Comparison of ENCODE assay signal across 22 cellular contexts in genomic region chr14:32590157-32590556, GRCh38.
"Had no signal": no experiment of that assay in that cellular context is flagged by ENCODE, and none has a peak within 500 bp of the region (broad histone marks: within the 10 kb centered on the region; RNA-seq: fewer than 3 reads in every experiment).

No MANE protein-coding gene starts in this region.

- H3K27ac ChIP-seq: SK-N-MC had no signal

- DNase-seq: activated B cell treated with CpG ODN at 0.5 μM for 24 hours; activated CD4-positive, alpha-beta T cell treated with anti-CD3 and anti-CD28 coated beads for 1 hour; activated CD4-positive, alpha-beta T cell treated with anti-CD3 and anti-CD28 coated beads, Interleukin-2, amount 10 ng/mL, durations not matched to agents 24 days and 14 days; activated CD4-positive, alpha-beta T cell treated with anti-CD3 and anti-CD28 coated beads, Interleukin-2, amount 50 U/mL, for 48 hours; activated CD8-positive, alpha-beta memory T cell treated with anti-CD3 and anti-CD28 coated beads, Interleukin-2, amount 10 ng/mL, durations not matched to agents 7 days and 5 days; activated effector memory CD4-positive, alpha-beta T cell treated with anti-CD3 and anti-CD28 coated beads, Interleukin-2, amount 50 U/mL, for 16 hours; activated naive CD4-positive, alpha-beta T cell treated with Interleukin-2 at 50 U/mL for 16 hours; activated naive CD8-positive, alpha-beta T cell treated with anti-CD3 and anti-CD28 coated beads, Interleukin-2, amount 50 U/mL, for 24 hours; activated T-cell treated with anti-CD3 and anti-CD28 coated beads, Interleukin-2, amount 50 U/mL, for 24 hours; central memory CD4-positive, alpha-beta T cell; KBM-7; NCI-H1092; NCI-H1417; NCI-H2029 treated with DMSO at 0.1 percent for 48 hours; NCI-H510A treated with DMSO at 0.1 percent for 48 hours; NCI-H69; PC-3; T-cell; T-helper 2 cell; T1000 had no signal

- H3K4me3 ChIP-seq: SK-N-MC had no signal

- ATAC-seq: activated CD8-positive, alpha-beta memory T cell treated with anti-CD3 and anti-CD28 coated beads, Interleukin-2, amount 10 ng/mL, durations not matched to agents 7 days and 5 days; activated naive CD4-positive, alpha-beta T cell treated with anti-CD3 and anti-CD28 coated beads, Interleukin-2, amount 50 U/mL, for 72 hours; activated naive CD8-positive, alpha-beta T cell treated with anti-CD3 and anti-CD28 coated beads, Interleukin-2, amount 50 U/mL, for 24 hours; PC-3; T-cell had no signal
